8 cellular contexts compared by ENCODE assay signal in the genomic region with DNA sequence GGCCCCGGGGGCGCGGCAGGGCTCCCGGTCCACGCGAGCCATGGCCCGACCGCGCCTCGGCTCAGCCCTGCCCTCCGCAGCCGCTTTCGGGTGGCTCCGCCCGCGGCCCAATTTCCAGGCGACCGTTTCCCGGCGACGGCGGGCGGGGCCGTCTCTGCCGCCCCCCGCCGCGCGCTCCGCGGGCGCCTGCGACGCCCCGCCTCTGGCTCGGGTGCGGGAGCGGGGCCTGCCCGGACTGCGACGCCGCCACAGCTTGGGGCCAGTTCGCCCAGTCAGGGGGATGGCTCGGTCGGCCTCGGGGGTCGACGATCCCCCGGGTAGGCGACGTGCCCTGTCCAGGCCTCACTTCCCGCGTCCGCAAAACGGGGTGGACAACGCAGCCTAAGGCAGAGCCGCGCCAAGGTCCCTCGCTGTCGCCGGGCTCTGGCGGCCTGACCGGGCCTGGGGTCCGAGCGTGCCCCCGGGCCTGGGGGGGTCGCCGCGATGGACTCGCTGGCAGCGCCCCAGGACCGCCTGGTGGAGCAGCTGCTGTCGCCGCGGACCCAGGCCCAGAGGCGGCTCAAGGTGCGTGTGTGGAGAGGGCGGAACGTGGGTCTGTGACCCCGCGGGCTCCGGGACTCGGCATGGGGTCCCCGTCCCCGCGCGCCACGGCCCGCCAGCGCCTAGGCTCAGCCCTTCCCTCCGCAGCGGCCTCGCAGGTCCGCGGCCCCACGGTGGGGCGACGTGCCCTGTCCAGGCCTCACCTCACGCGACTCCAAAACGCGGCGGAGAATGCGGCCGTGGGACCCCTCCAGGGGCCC. TPM values are rescaled to one million over a fixed set of nuclear protein-coding genes. Genes with fewer than 3 reads are reported as not detected.
A peak's percentile ranks its signal among the peaks of the same experiment; 100 is the strongest.
DNase-seq lines count a peak whose midpoint lies in the region; ATAC-seq and TF ChIP-seq lines count a peak whose summit lies in the region.

No MANE protein-coding gene starts in this region.

- peak overlapping the region; percentile 36 to 95 for H3K14ac ChIP-seq in mesenchymal stem cell (ENCODE audit: low read length in 2 of 2)

- H3K79me2 ChIP-seq in mammary epithelial cell (ENCODE audit: insufficient read depth, low read length), result no peaks in the 10 kb centered on the region

- H3K4me2 ChIP-seq in mammary epithelial cell (ENCODE audit: insufficient read depth, low read depth, low read length) (peak overlapping the region; percentile 99), mesenchymal stem cell (ENCODE audit: low read length, poor library complexity, severe bottlenecking) (peak overlapping the region; percentile 88)

- peak overlapping the region; percentile 35 for H4K91ac ChIP-seq in mesenchymal stem cell (ENCODE audit: low read length)

- intact Hi-C loops in mammary epithelial cell (cut with micrococcal nuclease), result loop anchor here (1.0 to 10.0 kb wide), 8 partner anchors 39 to 766 kb away; partner anchors contain the start of genes CDC45, CLTCL1 and UFD1

- H2AFZ ChIP-seq in mammary epithelial cell (ENCODE audit: low read depth, low read length), result peak overlapping the region; percentile 95
- H2AFZ ChIP-seq in mesenchymal stem cell (ENCODE audit: low read depth, low read length), result peak overlapping the region; percentile 46

- H2AK5ac ChIP-seq in mesenchymal stem cell (ENCODE audit: low read length, severe bottlenecking), result no peak overlapping the region

- H3K9ac ChIP-seq in mammary epithelial cell (ENCODE audit: insufficient read depth, low read length), result no peak overlapping the region
- peak overlapping the region; percentile 68 for H3K9ac ChIP-seq in mesenchymal stem cell (ENCODE audit: low read length)

- peak overlapping the region; percentile 55 for H2BK120ac ChIP-seq in mesenchymal stem cell (ENCODE audit: low read depth, low read length)

- CTCF ChIA-PET in mammary epithelial cell (lab: Charles Lee; ENCODE audit: low non-redundant PET), result no interaction called here

- ATAC-seq in HG02588 (IDR thresholded peaks at IDR 0.05; ENCODE audit: unreplicated experiment) (peak; percentile 8), HG02852 (IDR thresholded peaks at IDR 0.05; ENCODE audit: unreplicated experiment) (no peak)

- H3K27me3 ChIP-seq in mammary epithelial cell (ENCODE audit: insufficient read depth, low read length), result no peaks in the 10 kb centered on the region
- H3K27me3 ChIP-seq in mesenchymal stem cell (ENCODE audit: control insufficient read depth in 1 of 2, insufficient read depth in 1 of 2, low read length in 2 of 2), result peaks cover 14 to 55% of the 10 kb centered on the region in 2 experiments

- H3K36me3 ChIP-seq in mammary epithelial cell (ENCODE audit: insufficient read depth, low read length) (no peaks in the 10 kb centered on the region), mesenchymal stem cell (ENCODE audit: control insufficient read depth in 1 of 2, insufficient read depth in 2 of 2, low read depth in 1 of 2, low read length in 2 of 2) (peaks cover 0 to 28% of the 10 kb centered on the region in 2 experiments)

- peak overlapping the region; percentile 61 for H4K8ac ChIP-seq in mesenchymal stem cell (ENCODE audit: low read length)

- H3K4me3 ChIP-seq in AG10803 (ENCODE audit: low read length) (peak overlapping the region; percentile 70), mammary epithelial cell (replicated peaks in 1 of 3; ENCODE audit: insufficient read depth in 1 of 3, low read depth in 2 of 3, low read length in 3 of 3) (peak overlapping the region; percentile 32 to 61 (median 51)), mesenchymal stem cell (ENCODE audit: insufficient read depth in 1 of 2, low read depth in 1 of 2, low read length in 2 of 2) (peak overlapping the region; percentile 64 to 78)

- DNase-seq in AG10803 (ENCODE audit: low read depth) (no peak), mammary epithelial cell (no peak), mesenchymal stem cell (no peak), G401 (ENCODE audit: low spot score) (no peak), CD1c-positive myeloid dendritic cell (ENCODE audit: extremely low spot score) (no peak), T-helper 9 cell (no peak)

- in situ Hi-C loops in mammary epithelial cell (cut with MboI; ENCODE audit: low sequenced_read_pairs in 2 of 2), result no loop called here
- in situ Hi-C loops in G401 (cut with HindIII; ENCODE audit: low sequenced_read_pairs), result no loop called here

- peak overlapping the region; percentile 24 to 51 for H3K4ac ChIP-seq in mesenchymal stem cell (ENCODE audit: low read depth in 1 of 2, low read length in 2 of 2)

- WGBS in mammary epithelial cell (ENCODE audit: low coverage, missing lambda C conversion rate), result 10% methylated on average over 24 of the region's 105 CpGs
- WGBS in mesenchymal stem cell, result 1% methylated on average over 85 of the region's 105 CpGs

- peak overlapping the region; percentile 67 to 78 for H3K18ac ChIP-seq in mesenchymal stem cell (ENCODE audit: low read depth in 1 of 2, low read length in 2 of 2)

- no peak overlapping the region for H3K27ac ChIP-seq in mammary epithelial cell (ENCODE audit: insufficient read depth, low read depth, low read length)
- no peak overlapping the region for H3K27ac ChIP-seq in mesenchymal stem cell (ENCODE audit: low read length, poor library complexity, severe bottlenecking)

- peak overlapping the region; percentile 15 to 77 for H2BK12ac ChIP-seq in mesenchymal stem cell (ENCODE audit: low read length in 2 of 2)

- no peaks in the 10 kb centered on the region for H3K9me3 ChIP-seq in mammary epithelial cell (replicated peaks; ENCODE audit: insufficient read depth, low read length)
- H3K9me3 ChIP-seq in mesenchymal stem cell (ENCODE audit: control insufficient read depth, low read length), result no peaks in the 10 kb centered on the region

- H3K79me1 ChIP-seq in mesenchymal stem cell (replicated peaks; ENCODE audit: low read length, poor library complexity, severe bottlenecking), result peaks cover 4% of the 10 kb centered on the region

- peaks cover 20% of the 10 kb centered on the region for H3K4me1 ChIP-seq in mammary epithelial cell (ENCODE audit: insufficient read depth, low read length)
- H3K4me1 ChIP-seq in mesenchymal stem cell (ENCODE audit: control insufficient read depth, insufficient read depth, low read depth, low read length), result peaks cover 47% of the 10 kb centered on the region

- BruUV-seq in mammary epithelial cell (replicated peaks; lab: Mats Ljungman, UMichigan), result no TSS peak

- H4K20me1 ChIP-seq in mammary epithelial cell (ENCODE audit: insufficient read depth, low read length), result no peaks in the 10 kb centered on the region

- TF ChIP-seq CTCF in AG10803 (conservative IDR thresholded peaks at IDR 0.05; ENCODE audit: low read length) (no peak), mammary epithelial cell (conservative IDR thresholded peaks at IDR 0.05 in 1 of 2, IDR thresholded peaks at IDR 0.05 in 1 of 2; ENCODE audit: extremely low read depth in 1 of 2, insufficient read depth in 1 of 2, low read depth in 1 of 2, low read length in 2 of 2) (no peak)

- dilution Hi-C loops in mammary epithelial cell (cut with HindIII; ENCODE audit: low sequenced_read_pairs), result no loop called here

- peak overlapping the region; percentile 54 for H2BK15ac ChIP-seq in mesenchymal stem cell (ENCODE audit: low read depth, poor library complexity, severe bottlenecking)

- peak overlapping the region in 1 of 2 experiments; percentile 77 for H3K23ac ChIP-seq in mesenchymal stem cell (ENCODE audit: low read length in 2 of 2)

- H2BK5ac ChIP-seq in mesenchymal stem cell (ENCODE audit: low read depth, low read length, poor library complexity, severe bottlenecking), result no peak overlapping the region

RNA-seq across cellular contexts. Expression of gene SEPTIN5, which starts 4.2 kb away (rescaled TPM):
- total RNA-seq in mammary epithelial cell, result 10 to 100 TPM in 1 of 2 donors, 1 to 10 TPM in 1; 7.9 to 20.5 TPM
- 6.5 TPM for polyA plus RNA-seq in mammary epithelial cell
- polyA minus RNA-seq in mammary epithelial cell, result 29.6 TPM
- polyA plus RNA-seq in mesenchymal stem cell (2013, experiment 1 of 2), result 5.7 TPM
- polyA plus RNA-seq in mesenchymal stem cell (2013, experiment 2 of 2), result 6.2 TPM
- 8.3 and 21.4 TPM in 2 replicates for total RNA-seq in G401 (2014; rRNA removed; shearing (Covaris generic))

RNA-seq across cellular contexts. Expression of gene GP1BB, which starts 4.9 kb away (rescaled TPM):
- 1 to 10 TPM in 1 of 2 donors, under 1 TPM in 1; 0.21 to 1.5 TPM for total RNA-seq in mammary epithelial cell
- 0.76 TPM for polyA plus RNA-seq in mammary epithelial cell
- not detected for polyA minus RNA-seq in mammary epithelial cell
- 1.0 TPM for polyA plus RNA-seq in mesenchymal stem cell (2013, experiment 1 of 2)
- polyA plus RNA-seq in mesenchymal stem cell (2013, experiment 2 of 2), result 1.2 TPM
- total RNA-seq in G401 (2014; rRNA removed; shearing (Covaris generic)), result 3.2 and 4.7 TPM in 2 replicates

RNA-seq across cellular contexts. Expression of gene TBX1, which starts 42.1 kb away (rescaled TPM):
- total RNA-seq in mammary epithelial cell, result under 1 TPM in 1 of 2 donors, not detected in 1; 0.17 TPM
- not detected for polyA plus RNA-seq in mammary epithelial cell
- polyA minus RNA-seq in mammary epithelial cell, result not detected
- polyA plus RNA-seq in mesenchymal stem cell (2013, experiment 1 of 2), result 2.4 TPM
- 2.5 TPM for polyA plus RNA-seq in mesenchymal stem cell (2013, experiment 2 of 2)
- total RNA-seq in G401 (2014; rRNA removed; shearing (Covaris generic)), result 15.4 and 32.1 TPM in 2 replicates

Comparison
In these comparisons a context has a peak if more than half of its experiments do, and no peak if none do; other contexts are left out.
1. RNA of gene TBX1, which starts 42.1 kb away (total RNA-seq): 15.4 to 32.1 TPM in G401; 0.17 TPM in mammary epithelial cell; every median in the first group is over 10 times any median in the second.
2. Peak in every context shown above with its lines, with median percentiles within 50 percentile points of each other: H3K4me3 ChIP-seq.